In genomic region chr5:31811210-31811609, GRCh38 we compare ENCODE assay signal across 2 cellular contexts.
TF ChIP-seq lines count a peak whose summit lies in the region.

No MANE protein-coding gene starts in this region.

TF ChIP-seq in K562, 482 proteins besides CTCF, POLR2A, EP300 and RAD21 (continued from another document):
- TF ChIP-seq ATF3 (IDR thresholded peaks at IDR 0.05) (peak; percentile 78), ATF3 (CRISPR knock-in tag; conservative IDR thresholded peaks at IDR 0.05) (no peak), FOSL1 (tag; conservative IDR thresholded peaks at IDR 0.05) (peak; percentile 93), NFE2 (IDR thresholded peaks at IDR 0.05; ENCODE audit: low read depth) (0 out of 2 replicates have a peak, but pooled peaks have one; percentile 45), ZNF263 (CRISPR knock-in tag; IDR thresholded peaks at IDR 0.05; ENCODE audit: borderline replicate concordance) (no peak), MAFK (IDR thresholded peaks at IDR 0.05; ENCODE audit: low read length) (peak; percentile 38; the same call in 1 of the 2 replicates), CAMTA2 (CRISPR knock-in tag; conservative IDR thresholded peaks at IDR 0.05) (no peak), CEBPG (CRISPR knock-in tag; IDR thresholded peaks at IDR 0.05) (no peak), CEBPG (tag; conservative IDR thresholded peaks at IDR 0.05 in 1 of 2, IDR thresholded peaks at IDR 0.05 in 1 of 2) (peak in 1 of 2 experiments; percentile 84; a peak in 2 of 4 replicates), ZNF277 (CRISPR knock-in tag; IDR thresholded peaks at IDR 0.05; ENCODE audit: borderline replicate concordance) (no peak), ESRRB (CRISPR knock-in tag; IDR thresholded peaks at IDR 0.05; ENCODE audit: borderline replicate concordance) (no peak), MAFG (tag; conservative IDR thresholded peaks at IDR 0.05) (peak; percentile 94), JUN (IDR thresholded peaks at IDR 0.05; ENCODE audit: borderline replicate concordance, low read depth, low read length) (0 out of 2 replicates have a peak, but pooled peaks have one; percentile 26), JUN (CRISPR knock-in tag; IDR thresholded peaks at IDR 0.05; ENCODE audit: borderline replicate concordance) (no peak), SMARCA4 (IDR thresholded peaks at IDR 0.05) (peak; percentile 35; the same call in 1 of the 2 replicates), TAL1 (IDR thresholded peaks at IDR 0.05) (peak; percentile 43), U2AF2 (optimal IDR thresholded peaks at IDR 0.05; ENCODE audit: low read depth, low read length) (no peak)

TF ChIP-seq in HepG2, 621 proteins besides CTCF, POLR2A, EP300 and RAD21 (continued from another document):
- TF ChIP-seq CEBPB (IDR thresholded peaks at IDR 0.05; ENCODE audit: borderline replicate concordance, low read depth, low read length): peak; percentile 17; the same call in 1 of the 2 replicates
- no peak for TF ChIP-seq TBP (CRISPR knock-in tag; IDR thresholded peaks at IDR 0.05)
- no peak for TF ChIP-seq MAF1 (CRISPR knock-in tag; IDR thresholded peaks at IDR 0.05; ENCODE audit: borderline replicate concordance)
- no peak for TF ChIP-seq HNF1B (CRISPR knock-in tag; IDR thresholded peaks at IDR 0.05)
- no peak for TF ChIP-seq ATF7 (IDR thresholded peaks at IDR 0.05)
- TF ChIP-seq ATF7 (CRISPR knock-in tag; IDR thresholded peaks at IDR 0.05): no peak
- TF ChIP-seq NFE2L2 (IDR thresholded peaks at IDR 0.05; ENCODE audit: low read length): peak; percentile 48
- no peak for TF ChIP-seq MXI1 (IDR thresholded peaks at IDR 0.05; ENCODE audit: borderline replicate concordance, low read depth, low read length)
- no peak for TF ChIP-seq ZNF572 (CRISPR knock-in tag; IDR thresholded peaks at IDR 0.05)
- no peak for TF ChIP-seq ZBTB34 (CRISPR knock-in tag; IDR thresholded peaks at IDR 0.05)
- 0 out of 2 replicates have a peak, but pooled peaks have one; percentile 5 for TF ChIP-seq MAFF (IDR thresholded peaks at IDR 0.05; ENCODE audit: low read depth, low read length)
- no peak for TF ChIP-seq ZNF263 (CRISPR knock-in tag; IDR thresholded peaks at IDR 0.05)
- peak; percentile 73 for TF ChIP-seq FOSL2 (CRISPR knock-in tag; IDR thresholded peaks at IDR 0.05)
